Comparison of ENCODE assay signal across 25 cellular contexts in the genomic region with DNA sequence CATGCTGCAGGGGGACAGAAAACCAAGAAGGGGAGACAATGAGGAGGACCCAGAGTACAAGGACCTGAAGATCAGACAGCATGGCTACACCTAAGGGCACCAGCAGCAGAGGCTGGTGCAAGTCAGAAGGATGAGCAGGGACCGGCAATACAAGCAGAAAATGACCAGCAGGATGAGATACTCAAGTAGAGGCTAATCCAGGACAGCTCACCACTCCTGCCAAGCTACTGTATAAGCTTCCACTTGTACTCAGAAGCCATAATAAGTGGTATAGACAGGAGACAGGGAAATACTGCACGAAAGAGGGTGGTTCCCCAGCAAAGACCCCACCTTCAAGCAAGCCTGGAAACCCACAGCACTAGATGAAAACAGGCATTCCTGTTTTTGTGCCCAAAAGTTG.
"Had no signal": no experiment of that assay in that cellular context is flagged by ENCODE, and none has a peak within 500 bp of the region (broad histone marks: within the 10 kb centered on the region; RNA-seq: fewer than 3 reads in every experiment).

No MANE protein-coding gene starts in this region.

- ATAC-seq: Panc1, Right ventricle myocardium inferior, T-cell had no signal

- H3K4me1 Mint-ChIP-seq: activated naive CD4-positive, alpha-beta T cell treated with anti-CD3 and anti-CD28 coated beads, Interleukin-2, amount 50 U/mL, for 24 hours; T-cell had no signal

- H3K9me3 Mint-ChIP-seq: activated B cell treated with CpG ODN at 0.5 μM for 24 hours; activated CD4-positive, alpha-beta memory T cell treated with anti-CD3 and anti-CD28 coated beads, Interleukin-2, amount 10 ng/mL, durations not matched to agents 7 days and 5 days; activated naive CD4-positive, alpha-beta T cell treated with anti-CD3 and anti-CD28 coated beads, Interleukin-2, amount 50 U/mL, for 24 hours; T-cell had no signal

- DNase-seq: activated B cell treated with CpG ODN at 0.5 μM for 24 hours; activated CD4-positive, alpha-beta memory T cell treated with anti-CD3 and anti-CD28 coated beads, Interleukin-2, amount 10 ng/mL, durations not matched to agents 7 days and 5 days; activated CD4-positive, alpha-beta T cell treated with anti-CD3 and anti-CD28 coated beads, Interleukin-2, amount 50 U/mL, for 1 hour; activated CD8-positive, alpha-beta memory T cell treated with anti-CD3 and anti-CD28 coated beads, Interleukin-2, amount 50 U/mL, for 48 hours; activated effector memory CD4-positive, alpha-beta T cell treated with Interleukin-2 at 50 U/mL for 16 hours; activated naive CD4-positive, alpha-beta T cell; activated T-cell treated with anti-CD3 and anti-CD28 coated beads, Interleukin-2, amount 50 U/mL, for 1 hour; amygdala; brain microvascular endothelial cell; cerebellar nuclear complex; NCI-H1105 treated with DMSO at 0.1 percent for 48 hours; NCI-H1436 treated with DMSO at 0.1 percent for 48 hours; NCI-H187; NCI-H2081 treated with DMSO at 0.1 percent for 48 hours; NCI-H446; NCI-H524; OCI-M1; RPMI8226; T-cell; T-helper 2 cell; T1000 had no signal

- H3K27me3 ChIP-seq: brain microvascular endothelial cell had no signal

- H3K4me3 Mint-ChIP-seq: activated B cell treated with CpG ODN at 0.5 μM for 24 hours; activated CD4-positive, alpha-beta memory T cell treated with anti-CD3 and anti-CD28 coated beads, Interleukin-2, amount 10 ng/mL, durations not matched to agents 7 days and 5 days; activated naive CD4-positive, alpha-beta T cell treated with anti-CD3 and anti-CD28 coated beads, Interleukin-2, amount 50 U/mL, for 24 hours; T-cell had no signal

- H3K4me3 ChIP-seq: SK-N-MC had no signal

- H3K36me3 ChIP-seq: brain microvascular endothelial cell had no signal

- H3K27ac ChIP-seq: brain microvascular endothelial cell, SK-N-MC had no signal

- H3K27ac Mint-ChIP-seq: activated B cell treated with CpG ODN at 0.5 μM for 24 hours; activated CD4-positive, alpha-beta memory T cell treated with anti-CD3 and anti-CD28 coated beads, Interleukin-2, amount 10 ng/mL, durations not matched to agents 7 days and 5 days; activated naive CD4-positive, alpha-beta T cell treated with anti-CD3 and anti-CD28 coated beads, Interleukin-2, amount 50 U/mL, for 24 hours; T-cell had no signal

- H3K36me3 Mint-ChIP-seq: activated naive CD4-positive, alpha-beta T cell treated with anti-CD3 and anti-CD28 coated beads, Interleukin-2, amount 50 U/mL, for 24 hours; T-cell had no signal
